Comparison of ENCODE assay signal across 12 cellular contexts in the genomic region with DNA sequence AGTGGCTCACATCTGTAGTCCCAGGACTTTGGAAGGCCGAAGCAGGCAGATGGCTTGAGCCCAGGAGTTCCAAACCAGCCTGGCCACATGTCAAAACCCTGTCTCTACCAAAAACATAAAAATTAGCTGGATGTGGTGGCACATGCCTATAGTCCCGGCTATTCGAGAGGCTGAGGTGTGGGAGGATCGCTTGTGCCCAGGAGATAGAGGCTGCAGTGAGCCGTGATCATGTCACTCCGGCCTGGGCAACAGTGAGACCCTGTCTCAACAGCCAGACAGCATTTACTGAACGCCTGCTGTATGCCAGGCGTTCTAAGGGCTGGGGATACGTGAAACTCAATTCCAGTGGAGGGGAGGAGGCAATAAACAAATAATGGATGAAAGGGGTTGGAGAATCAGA.
"Had no signal": no experiment of that assay in that cellular context is flagged by ENCODE, and none has a peak within 500 bp of the region (broad histone marks: within the 10 kb centered on the region; RNA-seq: fewer than 3 reads in every experiment).

No MANE protein-coding gene starts in this region.

- H3K9me3 ChIP-seq: pancreas had no signal

- H3K36me3 Mint-ChIP-seq: activated naive CD8-positive, alpha-beta T cell treated with anti-CD3 and anti-CD28 coated beads, Interleukin-2, amount 10 ng/mL, durations not matched to agents 7 days and 5 days; stimulated activated effector memory CD8-positive, alpha-beta T cell treated with anti-CD3 and anti-CD28 coated beads, Interleukin-12 subunit alpha, Interleukin-12 subunit beta, amount 100 ng/mL, for 72 hours had no signal

- H3K4me3 ChIP-seq: pancreas had no signal

- H3K9me3 Mint-ChIP-seq: activated CD4-positive, alpha-beta T cell treated with anti-CD3 and anti-CD28 coated beads, Interleukin-2, amount 10 ng/mL, durations not matched to agents 7 days and 5 days; activated naive CD8-positive, alpha-beta T cell treated with anti-CD3 and anti-CD28 coated beads, Interleukin-2, amount 10 ng/mL, durations not matched to agents 7 days and 5 days; stimulated activated effector memory CD8-positive, alpha-beta T cell treated with anti-CD3 and anti-CD28 coated beads, Interleukin-12 subunit alpha, Interleukin-12 subunit beta, amount 100 ng/mL, for 72 hours had no signal

- DNase-seq: activated CD4-positive, alpha-beta T cell treated with anti-CD3 and anti-CD28 coated beads, Interleukin-2, amount 10 ng/mL, durations not matched to agents 7 days and 5 days; activated CD8-positive, alpha-beta memory T cell treated with anti-CD3 and anti-CD28 coated beads for 24 hours; activated naive CD4-positive, alpha-beta T cell; activated naive CD8-positive, alpha-beta T cell treated with anti-CD3 and anti-CD28 coated beads, Interleukin-2, amount 10 ng/mL, durations not matched to agents 7 days and 5 days; effector memory CD4-positive, alpha-beta T cell; foreskin keratinocyte; kidney glomerular epithelial cell; left ventricle myocardium superior; mesendoderm; pancreas; retina had no signal

- H3K27ac ChIP-seq: foreskin keratinocyte, pancreas had no signal

- H3K27me3 ChIP-seq: foreskin keratinocyte, pancreas had no signal

- H3K4me3 Mint-ChIP-seq: activated CD4-positive, alpha-beta T cell treated with anti-CD3 and anti-CD28 coated beads, Interleukin-2, amount 10 ng/mL, durations not matched to agents 7 days and 5 days; activated naive CD8-positive, alpha-beta T cell treated with anti-CD3 and anti-CD28 coated beads, Interleukin-2, amount 10 ng/mL, durations not matched to agents 7 days and 5 days; stimulated activated effector memory CD8-positive, alpha-beta T cell treated with anti-CD3 and anti-CD28 coated beads, Interleukin-12 subunit alpha, Interleukin-12 subunit beta, amount 100 ng/mL, for 72 hours had no signal

- ATAC-seq: foreskin keratinocyte; left ventricle myocardium superior; pancreas; stimulated activated effector memory CD8-positive, alpha-beta T cell treated with anti-CD3 and anti-CD28 coated beads, Interleukin-12 subunit alpha, Interleukin-12 subunit beta, amount 100 ng/mL, for 72 hours had no signal

- H3K27ac Mint-ChIP-seq: activated CD4-positive, alpha-beta T cell treated with anti-CD3 and anti-CD28 coated beads, Interleukin-2, amount 10 ng/mL, durations not matched to agents 7 days and 5 days; activated naive CD8-positive, alpha-beta T cell treated with anti-CD3 and anti-CD28 coated beads, Interleukin-2, amount 10 ng/mL, durations not matched to agents 7 days and 5 days; stimulated activated effector memory CD8-positive, alpha-beta T cell treated with anti-CD3 and anti-CD28 coated beads, Interleukin-12 subunit alpha, Interleukin-12 subunit beta, amount 100 ng/mL, for 72 hours had no signal
